10 cellular contexts compared by ENCODE assay signal in genomic region chr7:28069788-28070187, GRCh38.
A peak's percentile ranks its signal among the peaks of the same experiment; 100 is the strongest.
DNase-seq lines count a peak whose midpoint lies in the region; ATAC-seq and TF ChIP-seq lines count a peak whose summit lies in the region.
"Had no signal": no experiment of that assay in that cellular context is flagged by ENCODE, and none has a peak within 500 bp of the region (broad histone marks: within the 10 kb centered on the region; RNA-seq: fewer than 3 reads in every experiment).

No MANE protein-coding gene starts in this region.

- peak overlapping the region in 2 of 4 donors; percentile 2 to 5 for H3K4me3 ChIP-seq in esophagus muscularis mucosa
- H3K4me3 ChIP-seq in muscle layer of colon (ENCODE audit: low read depth in 1 of 2, low read length in 2 of 2), result peak overlapping the region in 1 of 2 donors; percentile 36
- no peak overlapping the region for H3K4me3 ChIP-seq in upper lobe of right lung

- no peak for TF ChIP-seq POLR2A in esophagus muscularis mucosa (IDR thresholded peaks at IDR 0.05; ENCODE audit: low read depth)

- no peak for ATAC-seq in activated CD4-positive, alpha-beta T cell treated with anti-CD3 and anti-CD28 coated beads for 36 hours
- ATAC-seq in upper lobe of right lung, result peak; percentile 85

- H3K4me1 ChIP-seq in esophagus muscularis mucosa (peaks cover 24 to 76% (median 74%) of the 10 kb centered on the region in 4 donors), muscle layer of colon (ENCODE audit: insufficient read depth, low read length) (peaks cover 80% of the 10 kb centered on the region), upper lobe of right lung (peaks cover 2% of the 10 kb centered on the region)

- H3K27me3 ChIP-seq in esophagus muscularis mucosa (no peaks in the 10 kb centered on the region), muscle layer of colon (ENCODE audit: control insufficient read depth in 1 of 2, insufficient read depth in 2 of 2, low read length in 2 of 2) (no peaks in the 10 kb centered on the region), upper lobe of right lung (no peaks in the 10 kb centered on the region)

- 39% methylated on average over 10 of the region's 10 CpGs for WGBS in esophagus muscularis mucosa

- H3K27me3 Mint-ChIP-seq in activated CD4-positive, alpha-beta T cell treated with anti-CD3 and anti-CD28 coated beads for 36 hours, result no peaks in the 10 kb centered on the region
- H3K27me3 Mint-ChIP-seq: activated B cell treated with CpG ODN at 0.5 μM for 24 hours had no signal

- H3K27ac ChIP-seq in esophagus muscularis mucosa (replicated peaks in 1 of 4) (peak overlapping the region; percentile 65 to 78 (median 74)), muscle layer of colon (ENCODE audit: low read depth, low read length) (peak overlapping the region; percentile 43), upper lobe of right lung (peak overlapping the region; percentile 24)

- no peak for TF ChIP-seq EP300 in esophagus muscularis mucosa (IDR thresholded peaks at IDR 0.05)

- H3K4me3 Mint-ChIP-seq in activated CD4-positive, alpha-beta T cell treated with anti-CD3 and anti-CD28 coated beads for 36 hours, result no peak overlapping the region
- H3K4me3 Mint-ChIP-seq: activated B cell treated with CpG ODN at 0.5 μM for 24 hours had no signal

- H3K4me1 Mint-ChIP-seq in activated CD4-positive, alpha-beta T cell treated with anti-CD3 and anti-CD28 coated beads for 36 hours, result no peaks in the 10 kb centered on the region

- POLR2A ChIA-PET in activated CD4-positive, alpha-beta T cell treated with anti-CD3 and anti-CD28 coated beads for 36 hours (lab: Charles Lee), result no interaction called here

- no peaks in the 10 kb centered on the region for H3K9me3 Mint-ChIP-seq in activated CD4-positive, alpha-beta T cell treated with anti-CD3 and anti-CD28 coated beads for 36 hours (ENCODE audit: low read depth)
- H3K9me3 Mint-ChIP-seq: activated B cell treated with CpG ODN at 0.5 μM for 24 hours had no signal

- H3K9me3 ChIP-seq in esophagus muscularis mucosa (no peaks in the 10 kb centered on the region), muscle layer of colon (ENCODE audit: low read length) (no peaks in the 10 kb centered on the region), upper lobe of right lung (no peaks in the 10 kb centered on the region)

- TF ChIP-seq CTCF in esophagus muscularis mucosa (IDR thresholded peaks at IDR 0.05) (no peak), upper lobe of right lung (IDR thresholded peaks at IDR 0.05) (no peak)

- H3K36me3 ChIP-seq in esophagus muscularis mucosa (no peaks in the 10 kb centered on the region), muscle layer of colon (ENCODE audit: insufficient read depth, low read length) (no peaks in the 10 kb centered on the region), upper lobe of right lung (no peaks in the 10 kb centered on the region)

- intact Hi-C loops in activated CD4-positive, alpha-beta T cell treated with anti-CD3 and anti-CD28 coated beads for 36 hours (cut with DNase I, micrococcal nuclease), result no loop called here
- intact Hi-C loops in esophagus muscularis mucosa (cut with DNase I), result no loop called here
- intact Hi-C loops in upper lobe of right lung (cut with DNase I), result no loop called here

- no peak for DNase-seq in activated CD4-positive, alpha-beta T cell treated with anti-CD3 and anti-CD28 coated beads for 36 hours
- DNase-seq in activated CD4-positive, alpha-beta T cell treated with anti-CD3 and anti-CD28 coated beads for 48 hours, result no peak
- no peak for DNase-seq in esophagus muscularis mucosa (ENCODE audit: extremely low spot score)
- peak; percentile 66 for DNase-seq in upper lobe of right lung
- no peak for DNase-seq in stimulated activated CD4-positive, alpha-beta T cell treated with anti-CD3 and anti-CD28 coated beads, Interleukin-15, amount 100 ng/mL, for 24 hours
- DNase-seq in NCI-H524 treated with DMSO at 0.1 percent for 48 hours (lab: John Stamatoyannopoulos, UW), result no peak
- no peak for DNase-seq in KG1 (lab: John Stamatoyannopoulos, UW)
- DNase-seq: activated B cell treated with CpG ODN at 0.5 μM for 24 hours, RPMI8226 had no signal

- no peak overlapping the region for H3K9ac ChIP-seq in muscle layer of colon (ENCODE audit: low read length)

- no peaks in the 10 kb centered on the region for H3K36me3 Mint-ChIP-seq in activated CD4-positive, alpha-beta T cell treated with anti-CD3 and anti-CD28 coated beads for 36 hours (ENCODE audit: low read depth)

- CTCF ChIA-PET in activated CD4-positive, alpha-beta T cell treated with anti-CD3 and anti-CD28 coated beads for 36 hours (lab: Charles Lee), result interaction anchor here (1.0 to 2.7 kb wide), 4 partner anchors 8 to 874 kb away, joined by 3 to 23 read pairs (median 4); no protein-coding TSS in a partner anchor

- H3K27ac Mint-ChIP-seq in activated CD4-positive, alpha-beta T cell treated with anti-CD3 and anti-CD28 coated beads for 36 hours, result peak overlapping the region; percentile 6
- H3K27ac Mint-ChIP-seq: activated B cell treated with CpG ODN at 0.5 μM for 24 hours had no signal
